ENCODE assay signal across 8 cellular contexts in the genomic region with DNA sequence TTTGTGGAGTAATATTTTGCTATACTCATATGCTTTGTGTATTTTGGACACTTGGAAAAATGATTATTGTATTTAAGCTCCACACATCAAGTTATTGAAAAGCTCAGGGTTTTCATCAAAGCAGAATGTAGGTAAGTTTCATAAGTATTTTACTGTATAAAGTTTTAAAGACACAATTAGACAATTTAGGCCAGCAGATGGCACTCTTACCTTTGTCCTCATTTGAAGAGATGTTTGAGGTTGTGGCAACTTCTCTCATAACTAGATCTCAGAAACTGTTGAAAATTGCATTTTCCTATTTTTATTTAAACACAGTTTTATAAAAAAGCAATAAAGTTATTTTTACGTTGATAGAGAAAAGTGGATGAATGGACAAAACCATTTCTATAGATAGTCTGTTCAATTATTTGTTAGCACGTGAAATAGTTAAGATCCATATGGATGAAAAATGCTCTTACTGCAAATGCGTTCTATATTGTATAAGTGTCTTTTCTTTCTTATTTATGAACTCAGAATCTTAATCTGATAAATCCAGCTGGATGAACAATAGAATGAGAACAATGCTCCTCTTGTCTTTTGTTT.
DNase-seq lines count a peak whose midpoint lies in the region; ATAC-seq and TF ChIP-seq lines count a peak whose summit lies in the region.

No MANE protein-coding gene starts in this region.

- CTCF ChIA-PET in RWPE1 (lab: Yijun Ruan, JAX) = interaction anchor here (0.6 to 1.8 kb wide), 12 partner anchors 8 to 1489 kb away, joined by 3 to 11 read pairs (median 3); no protein-coding TSS in a partner anchor

- H3K27me3 ChIP-seq in KMS-11 (ENCODE audit: insufficient read depth, low read depth) (no peaks in the 10 kb centered on the region), muscle layer of colon (ENCODE audit: control insufficient read depth in 1 of 2, insufficient read depth in 2 of 2, low read length in 2 of 2) (no peaks in the 10 kb centered on the region)

- H3K4me3 ChIP-seq in KMS-11 (IDR thresholded peaks at IDR 0.05; ENCODE audit: insufficient read depth, low read depth, low read length) = no peak overlapping the region
- H3K4me3 ChIP-seq in muscle layer of colon (ENCODE audit: low read depth in 1 of 2, low read length in 2 of 2) = no peak overlapping the region

- H3K79me2 ChIP-seq in KMS-11 (ENCODE audit: insufficient read depth, low read depth) = no peaks in the 10 kb centered on the region

- no peaks in the 10 kb centered on the region for H3K9me3 ChIP-seq in muscle layer of colon (ENCODE audit: low read length)

- peak; percentile 67 for TF ChIP-seq CTCF in KMS-11 (conservative IDR thresholded peaks at IDR 0.05; ENCODE audit: low read depth, low read length)
- TF ChIP-seq CTCF in RWPE1 (conservative IDR thresholded peaks at IDR 0.05; ENCODE audit: low read depth) = peak; percentile 40

- H3K4me2 ChIP-seq in KMS-11 = no peak overlapping the region

- ATAC-seq in GM21526 (IDR thresholded peaks at IDR 0.05; ENCODE audit: low FRiP score, unreplicated experiment) (no peak), HG03108 (IDR thresholded peaks at IDR 0.05; ENCODE audit: unreplicated experiment) (no peak)

- DNase-seq in activated naive CD4-positive, alpha-beta T cell treated with Interleukin-2 at 50 U/mL for 16 hours = peak; percentile 15
- DNase-seq in activated naive CD4-positive, alpha-beta T cell treated with anti-CD3 and anti-CD28 coated beads, Interleukin-2, amount 50 U/mL, for 16 hours = no peak
- DNase-seq in RWPE1 (ENCODE audit: low spot score) = peak; percentile 21
- peak; percentile 54 for DNase-seq in epidermal melanocyte (ENCODE audit: insufficient read length, low spot score)

- H3K27ac ChIP-seq in KMS-11 (no peak overlapping the region), RWPE1 (no peak overlapping the region), muscle layer of colon (ENCODE audit: low read depth, low read length) (peak overlapping the region; percentile 8)

- POLR2A ChIA-PET in RWPE1 (lab: Yijun Ruan, JAX; ENCODE audit: low non-redundant PET) = no interaction called here

- no peak overlapping the region for H2AFZ ChIP-seq in KMS-11 (ENCODE audit: low read depth)

- no peaks in the 10 kb centered on the region for H4K20me1 ChIP-seq in KMS-11 (ENCODE audit: insufficient read depth)

- no peaks in the 10 kb centered on the region for H3K36me3 ChIP-seq in KMS-11 (ENCODE audit: insufficient read depth)
- no peaks in the 10 kb centered on the region for H3K36me3 ChIP-seq in muscle layer of colon (ENCODE audit: insufficient read depth, low read length)

- H3K9ac ChIP-seq in KMS-11 = no peak overlapping the region
- no peak overlapping the region for H3K9ac ChIP-seq in muscle layer of colon (ENCODE audit: low read length)

- H3K4me1 ChIP-seq in KMS-11 (ENCODE audit: low read depth, poor library complexity, severe bottlenecking) (no peaks in the 10 kb centered on the region), muscle layer of colon (ENCODE audit: insufficient read depth, low read length) (peaks cover 17% of the 10 kb centered on the region)
